1 cellular context compared by ENCODE assay signal in the genomic region with DNA sequence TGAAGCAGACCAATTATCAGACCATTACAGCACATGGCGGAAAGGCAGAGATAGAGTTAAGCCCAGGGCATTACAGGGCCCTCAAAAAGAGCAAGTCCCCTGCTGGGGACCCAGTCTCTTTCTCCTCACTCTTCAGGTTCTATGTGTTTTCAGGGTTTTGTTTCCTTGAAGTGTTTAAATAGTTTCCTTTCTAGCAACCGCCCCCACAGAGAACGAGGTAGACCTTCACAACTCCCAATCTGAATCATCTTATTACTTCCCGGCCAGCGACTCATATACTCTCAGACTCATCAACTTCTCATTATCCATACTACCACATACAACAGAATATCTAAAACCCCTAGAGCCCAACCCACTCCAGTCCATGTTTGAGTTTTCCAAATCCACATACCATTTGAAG.
TF ChIP-seq lines count a peak whose summit lies in the region.

No MANE protein-coding gene starts in this region.

TF ChIP-seq in SK-N-SH, 30 proteins besides CTCF, POLR2A, EP300 and RAD21 (continued from another document):
- TF ChIP-seq, protein P1, sequence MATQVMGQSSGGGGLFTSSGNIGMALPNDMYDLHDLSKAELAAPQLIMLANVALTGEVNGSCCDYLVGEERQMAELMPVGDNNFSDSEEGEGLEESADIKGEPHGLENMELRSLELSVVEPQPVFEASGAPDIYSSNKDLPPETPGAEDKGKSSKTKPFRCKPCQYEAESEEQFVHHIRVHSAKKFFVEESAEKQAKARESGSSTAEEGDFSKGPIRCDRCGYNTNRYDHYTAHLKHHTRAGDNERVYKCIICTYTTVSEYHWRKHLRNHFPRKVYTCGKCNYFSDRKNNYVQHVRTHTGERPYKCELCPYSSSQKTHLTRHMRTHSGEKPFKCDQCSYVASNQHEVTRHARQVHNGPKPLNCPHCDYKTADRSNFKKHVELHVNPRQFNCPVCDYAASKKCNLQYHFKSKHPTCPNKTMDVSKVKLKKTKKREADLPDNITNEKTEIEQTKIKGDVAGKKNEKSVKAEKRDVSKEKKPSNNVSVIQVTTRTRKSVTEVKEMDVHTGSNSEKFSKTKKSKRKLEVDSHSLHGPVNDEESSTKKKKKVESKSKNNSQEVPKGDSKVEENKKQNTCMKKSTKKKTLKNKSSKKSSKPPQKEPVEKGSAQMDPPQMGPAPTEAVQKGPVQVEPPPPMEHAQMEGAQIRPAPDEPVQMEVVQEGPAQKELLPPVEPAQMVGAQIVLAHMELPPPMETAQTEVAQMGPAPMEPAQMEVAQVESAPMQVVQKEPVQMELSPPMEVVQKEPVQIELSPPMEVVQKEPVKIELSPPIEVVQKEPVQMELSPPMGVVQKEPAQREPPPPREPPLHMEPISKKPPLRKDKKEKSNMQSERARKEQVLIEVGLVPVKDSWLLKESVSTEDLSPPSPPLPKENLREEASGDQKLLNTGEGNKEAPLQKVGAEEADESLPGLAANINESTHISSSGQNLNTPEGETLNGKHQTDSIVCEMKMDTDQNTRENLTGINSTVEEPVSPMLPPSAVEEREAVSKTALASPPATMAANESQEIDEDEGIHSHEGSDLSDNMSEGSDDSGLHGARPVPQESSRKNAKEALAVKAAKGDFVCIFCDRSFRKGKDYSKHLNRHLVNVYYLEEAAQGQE (IDR thresholded peaks at IDR 0.05; ENCODE audit: low read depth, low read length), result no peak
- TF ChIP-seq, protein P2, sequence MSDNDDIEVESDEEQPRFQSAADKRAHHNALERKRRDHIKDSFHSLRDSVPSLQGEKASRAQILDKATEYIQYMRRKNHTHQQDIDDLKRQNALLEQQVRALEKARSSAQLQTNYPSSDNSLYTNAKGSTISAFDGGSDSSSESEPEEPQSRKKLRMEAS (IDR thresholded peaks at IDR 0.05; ENCODE audit: low read depth), result no peak
